In genomic region chr9:115034801-115035200, GRCh38 we compare ENCODE assay signal across 14 cellular contexts.
DNase-seq lines count a peak whose midpoint lies in the region; ATAC-seq and TF ChIP-seq lines count a peak whose summit lies in the region.
"Had no signal": no experiment of that assay in that cellular context is flagged by ENCODE, and none has a peak within 500 bp of the region (broad histone marks: within the 10 kb centered on the region; RNA-seq: fewer than 3 reads in every experiment).

No MANE protein-coding gene starts in this region.

- peaks cover 0 to 3% of the 10 kb centered on the region in 2 donors for H3K36me3 Mint-ChIP-seq in activated T-cell treated with anti-CD3 and anti-CD28 coated beads, Interleukin-2, amount 50 U/mL, for 72 hours (ENCODE audit: insufficient read depth in 2 of 2)
- H3K36me3 Mint-ChIP-seq in activated naive CD4-positive, alpha-beta T cell treated with anti-CD3 and anti-CD28 coated beads for 36 hours (ENCODE audit: low read depth): no peaks in the 10 kb centered on the region
- H3K36me3 Mint-ChIP-seq: activated naive CD8-positive, alpha-beta T cell had no signal

- peak overlapping the region; percentile 59 to 65 for H3K4me3 Mint-ChIP-seq in activated T-cell treated with anti-CD3 and anti-CD28 coated beads, Interleukin-2, amount 50 U/mL, for 72 hours
- H3K4me3 Mint-ChIP-seq in activated naive CD4-positive, alpha-beta T cell treated with anti-CD3 and anti-CD28 coated beads for 36 hours: no peak overlapping the region
- H3K4me3 Mint-ChIP-seq: activated B cell treated with CpG ODN at 0.5 μM for 24 hours; activated naive CD8-positive, alpha-beta T cell; B cell had no signal

- no peaks in the 10 kb centered on the region for H3K9me3 ChIP-seq in hepatocyte (ENCODE audit: low read depth)
- no peaks in the 10 kb centered on the region for H3K9me3 ChIP-seq in tibial artery

- peak overlapping the region; percentile 97 for H3K27ac Mint-ChIP-seq in activated T-cell treated with anti-CD3 and anti-CD28 coated beads, Interleukin-2, amount 50 U/mL, for 72 hours
- H3K27ac Mint-ChIP-seq in activated naive CD4-positive, alpha-beta T cell treated with anti-CD3 and anti-CD28 coated beads for 36 hours: no peak overlapping the region
- H3K27ac Mint-ChIP-seq: activated B cell treated with CpG ODN at 0.5 μM for 24 hours, B cell, progenitor cell of endocrine pancreas had no signal

- H3K36me3 ChIP-seq in hepatocyte (replicated peaks; ENCODE audit: insufficient read depth, low read depth) (no peaks in the 10 kb centered on the region), tibial artery (peaks cover 14 to 32% (median 30%) of the 10 kb centered on the region in 3 donors)

- peaks cover 4% of the 10 kb centered on the region for H3K4me1 ChIP-seq in hepatocyte (ENCODE audit: insufficient read depth)
- peaks cover 4 to 60% (median 31%) of the 10 kb centered on the region in 4 donors for H3K4me1 ChIP-seq in tibial artery

- H3K9me2 ChIP-seq in hepatocyte (replicated peaks; ENCODE audit: insufficient read depth): no peaks in the 10 kb centered on the region

- TF ChIP-seq CTCF in hepatocyte (IDR thresholded peaks at IDR 0.05; ENCODE audit: poor library complexity): no peak
- TF ChIP-seq CTCF in tibial artery (IDR thresholded peaks at IDR 0.05): no peak

- H4K20me1 ChIP-seq in hepatocyte (ENCODE audit: insufficient read depth, poor library complexity, severe bottlenecking): no peaks in the 10 kb centered on the region

- H3K4me3 ChIP-seq in hepatocyte: no peak overlapping the region
- no peak overlapping the region for H3K4me3 ChIP-seq in tibial artery

- H2AFZ ChIP-seq in hepatocyte: no peak overlapping the region

- H3K4me2 ChIP-seq in hepatocyte: no peak overlapping the region

- H3K27me3 ChIP-seq in hepatocyte: no peaks in the 10 kb centered on the region
- H3K27me3 ChIP-seq in tibial artery: no peaks in the 10 kb centered on the region

- H3K9me3 Mint-ChIP-seq in activated T-cell treated with anti-CD3 and anti-CD28 coated beads, Interleukin-2, amount 50 U/mL, for 72 hours: peaks cover 0 to 3% of the 10 kb centered on the region in 2 donors
- H3K9me3 Mint-ChIP-seq in activated naive CD4-positive, alpha-beta T cell treated with anti-CD3 and anti-CD28 coated beads for 36 hours: no peaks in the 10 kb centered on the region
- H3K9me3 Mint-ChIP-seq: activated B cell treated with CpG ODN at 0.5 μM for 24 hours had no signal

- H3K27ac ChIP-seq in hepatocyte: peak overlapping the region; percentile 74
- peak overlapping the region; percentile 74 to 80 for H3K27ac ChIP-seq in tibial artery

- no peak for DNase-seq in activated T-cell treated with anti-CD3 and anti-CD28 coated beads, Interleukin-2, amount 50 U/mL, for 72 hours
- no peak for DNase-seq in activated T-cell treated with anti-CD3 and anti-CD28 coated beads for 4 hours
- DNase-seq in amniotic stem cell (lab: John Stamatoyannopoulos, UW): peak; percentile 73
- peak; percentile 30 for DNase-seq in hepatocyte (ENCODE audit: low spot score)
- no peak for DNase-seq in tibial artery
- DNase-seq in NCI-H2171 (lab: John Stamatoyannopoulos, UW): no peak
- no peak for DNase-seq in NCI-H82 treated with DMSO at 0.1 percent for 48 hours (lab: John Stamatoyannopoulos, UW; ENCODE audit: unreplicated experiment)
- DNase-seq in activated naive CD4-positive, alpha-beta T cell treated with anti-CD3 and anti-CD28 coated beads for 36 hours: no peak
- DNase-seq: activated B cell treated with CpG ODN at 0.5 μM for 24 hours, erythroblast, NCI-H1694 treated with DMSO at 0.1 percent for 48 hours had no signal

- 69% methylated on average over 1 of the region's 1 CpG for WGBS in hepatocyte (ENCODE audit: low lambda C conversion rate, missing lambda C conversion rate)

- CTCF ChIA-PET in activated naive CD4-positive, alpha-beta T cell treated with anti-CD3 and anti-CD28 coated beads for 36 hours (lab: Charles Lee): interaction anchor here (0.8 kb wide), 1 partner anchor 15 kb away, joined by 3 read pairs; no protein-coding TSS in a partner anchor

- H3K4me1 Mint-ChIP-seq in activated T-cell treated with anti-CD3 and anti-CD28 coated beads, Interleukin-2, amount 50 U/mL, for 72 hours (ENCODE audit: low read depth): peaks cover 45% of the 10 kb centered on the region
- H3K4me1 Mint-ChIP-seq in activated naive CD4-positive, alpha-beta T cell treated with anti-CD3 and anti-CD28 coated beads for 36 hours (ENCODE audit: low read depth): peaks cover 19% of the 10 kb centered on the region

- no peak for ATAC-seq in activated T-cell treated with anti-CD3 and anti-CD28 coated beads, Interleukin-2, amount 50 U/mL, for 72 hours (replicated peaks in 1 of 2)

- H3K27me3 Mint-ChIP-seq in activated T-cell treated with anti-CD3 and anti-CD28 coated beads, Interleukin-2, amount 50 U/mL, for 72 hours (ENCODE audit: low read depth): peaks cover 13% of the 10 kb centered on the region
- peaks cover 3% of the 10 kb centered on the region for H3K27me3 Mint-ChIP-seq in activated naive CD4-positive, alpha-beta T cell treated with anti-CD3 and anti-CD28 coated beads for 36 hours (ENCODE audit: low read depth)
- H3K27me3 Mint-ChIP-seq: activated naive CD8-positive, alpha-beta T cell had no signal

- no peaks in the 10 kb centered on the region for H3K79me2 ChIP-seq in hepatocyte

- intact Hi-C loops in tibial artery (cut with DNase I; ENCODE audit: low total_unique reads): loop anchor here (10.0 kb wide), 1 partner anchor 480 kb away; no protein-coding TSS in a partner anchor
- intact Hi-C loops in activated naive CD4-positive, alpha-beta T cell treated with anti-CD3 and anti-CD28 coated beads for 36 hours (cut with micrococcal nuclease): loop anchor here (5.0 kb wide), 1 partner anchor 172 kb away; no protein-coding TSS in a partner anchor

Comparison
In these comparisons a context has a peak if more than half of its experiments do, and no peak if none do; other contexts are left out.
1. DNase-seq: peak in amniotic stem cell (single experiment) and hepatocyte (single experiment); none in activated T-cell treated with anti-CD3 and anti-CD28 coated beads, Interleukin-2, amount 50 U/mL, for 72 hours (0 of 2), activated T-cell treated with anti-CD3 and anti-CD28 coated beads for 4 hours (single experiment), tibial artery (0 of 2), NCI-H2171 (single experiment), NCI-H82 treated with DMSO at 0.1 percent for 48 hours (single experiment) and activated naive CD4-positive, alpha-beta T cell treated with anti-CD3 and anti-CD28 coated beads for 36 hours (single experiment).